Comparison of ENCODE assay signal across 10 cellular contexts in the genomic region with DNA sequence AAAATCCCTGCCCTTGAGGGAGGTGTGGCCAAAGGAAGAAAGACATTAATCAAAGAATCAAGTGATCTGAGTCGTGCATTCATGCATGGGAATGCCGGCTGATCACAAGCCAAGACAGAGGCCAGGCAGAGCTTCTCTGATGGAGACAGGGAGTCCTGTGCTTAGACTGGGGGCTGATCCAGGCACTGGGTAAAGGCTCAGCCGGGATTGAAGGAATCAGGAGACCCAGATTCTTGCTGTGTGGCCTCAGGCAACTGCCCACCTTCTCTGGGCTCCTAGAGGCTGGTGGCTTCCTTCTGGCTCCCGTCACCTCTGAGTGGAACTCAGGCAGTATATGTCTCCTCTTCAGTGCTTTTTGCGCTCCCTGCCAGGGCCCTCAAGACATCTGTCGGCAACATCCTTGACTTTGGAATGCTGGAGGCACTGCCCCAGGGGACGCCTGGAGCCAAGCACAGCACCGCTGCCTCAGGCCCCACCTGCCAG. TPM values are rescaled to one million over a fixed set of nuclear protein-coding genes. Genes with fewer than 3 reads are reported as not detected.
A peak's percentile ranks its signal among the peaks of the same experiment; 100 is the strongest.
DNase-seq lines count a peak whose midpoint lies in the region; ATAC-seq and TF ChIP-seq lines count a peak whose summit lies in the region.
"Had no signal": no experiment of that assay in that cellular context is flagged by ENCODE, and none has a peak within 500 bp of the region (broad histone marks: within the 10 kb centered on the region; RNA-seq: fewer than 3 reads in every experiment).

No MANE protein-coding gene starts in this region.

- H2BK120ac ChIP-seq in mesendoderm (ENCODE audit: low read depth, low read length) = no peak overlapping the region

- H3K36me3 ChIP-seq in heart left ventricle (no peaks in the 10 kb centered on the region), ascending aorta (no peaks in the 10 kb centered on the region), mesendoderm (ENCODE audit: control insufficient read depth, insufficient read depth, low read length) (no peaks in the 10 kb centered on the region), transverse colon (no peaks in the 10 kb centered on the region)

- no peak overlapping the region for H4K5ac ChIP-seq in mesendoderm (ENCODE audit: low read length)

- no peak overlapping the region for H3K9ac ChIP-seq in mesendoderm (ENCODE audit: low read length)

- H3K27ac ChIP-seq in heart left ventricle = peak overlapping the region in 11 of 12 donors; percentile 3 to 98 (median 94)
- H3K27ac ChIP-seq in ascending aorta = peak overlapping the region; percentile 21 to 50
- H3K27ac ChIP-seq in mesendoderm (ENCODE audit: low read depth, low read length) = no peak overlapping the region
- peak overlapping the region; percentile 63 to 98 (median 83) for H3K27ac ChIP-seq in transverse colon

- peak overlapping the region; percentile 11 for H3K56ac ChIP-seq in mesendoderm (ENCODE audit: low read length)

- peaks cover 3% of the 10 kb centered on the region for H3K79me1 ChIP-seq in mesendoderm (ENCODE audit: low read length)

- peaks cover 5 to 97% (median 81%) of the 10 kb centered on the region in 12 donors for H3K4me1 ChIP-seq in heart left ventricle
- H3K4me1 ChIP-seq in ascending aorta = peaks cover 6 to 46% of the 10 kb centered on the region in 2 donors
- peaks cover 15% of the 10 kb centered on the region for H3K4me1 ChIP-seq in mesendoderm (ENCODE audit: control insufficient read depth, low read depth, low read length)
- H3K4me1 ChIP-seq in transverse colon = peaks cover 30 to 80% (median 66%) of the 10 kb centered on the region in 4 donors

- ATAC-seq in heart left ventricle (no peak), left cardiac atrium (no peak), GM18519 (IDR thresholded peaks at IDR 0.05; ENCODE audit: low FRiP score, unreplicated experiment) (no peak), GM19467 (IDR thresholded peaks at IDR 0.05; ENCODE audit: unreplicated experiment) (no peak), HG03045 (IDR thresholded peaks at IDR 0.05; ENCODE audit: unreplicated experiment) (no peak)

- H3K4ac ChIP-seq in mesendoderm (ENCODE audit: low read depth, low read length) = no peak overlapping the region

- TF ChIP-seq CTCF in heart left ventricle (IDR thresholded peaks at IDR 0.05) (no peak), ascending aorta (IDR thresholded peaks at IDR 0.05) (no peak), transverse colon (IDR thresholded peaks at IDR 0.05) (no peak)

- no peak overlapping the region for H2AK5ac ChIP-seq in mesendoderm (ENCODE audit: low read length)

- H3K18ac ChIP-seq in mesendoderm (ENCODE audit: low read length) = no peak overlapping the region

- TF ChIP-seq EP300 in transverse colon (IDR thresholded peaks at IDR 0.05; ENCODE audit: low read depth) = no peak

- no peak overlapping the region for H4K8ac ChIP-seq in mesendoderm (ENCODE audit: low read depth, low read length)

- H3K27me3 ChIP-seq in heart left ventricle = no peaks in the 10 kb centered on the region
- H3K27me3 ChIP-seq in ascending aorta = no peaks in the 10 kb centered on the region
- peaks cover 34% of the 10 kb centered on the region for H3K27me3 ChIP-seq in mesendoderm (ENCODE audit: insufficient read depth, low read length, poor library complexity)
- no peaks in the 10 kb centered on the region for H3K27me3 ChIP-seq in transverse colon

- no peak for TF ChIP-seq POLR2A in heart left ventricle (IDR thresholded peaks at IDR 0.05)
- TF ChIP-seq POLR2A in transverse colon (IDR thresholded peaks at IDR 0.05) = no peak

- no peaks in the 10 kb centered on the region for H3K9me3 ChIP-seq in heart left ventricle
- no peaks in the 10 kb centered on the region for H3K9me3 ChIP-seq in ascending aorta
- no peaks in the 10 kb centered on the region for H3K9me3 ChIP-seq in transverse colon

- H3K4me2 ChIP-seq in mesendoderm (ENCODE audit: low read length) = no peak overlapping the region

- intact Hi-C loops in heart left ventricle (cut with DNase I) = loop anchor here in 2 of 10 donors (5.0 kb wide), 2 partner anchors 38 to 83 kb away; no protein-coding TSS in a partner anchor
- intact Hi-C loops in left cardiac atrium (cut with DNase I) = loop anchor here in 1 of 2 donors (10.0 kb wide), 1 partner anchor 46 kb away; no protein-coding TSS in a partner anchor
- intact Hi-C loops in ascending aorta (cut with DNase I) = loop anchor here (10.0 kb wide), 1 partner anchor 486 kb away; the partner anchor contains the start of gene ALKBH5
- intact Hi-C loops in transverse colon (cut with DNase I; ENCODE audit: low total_unique reads) = no loop called here

- H3K4me3 ChIP-seq in heart left ventricle (no peak overlapping the region), ascending aorta (no peak overlapping the region), mesendoderm (ENCODE audit: low read length) (no peak overlapping the region), transverse colon (no peak overlapping the region)

- no peaks in the 10 kb centered on the region for H3K79me2 ChIP-seq in mesendoderm (ENCODE audit: control insufficient read depth, insufficient read depth, low read length)

- no peak for DNase-seq in heart left ventricle
- DNase-seq in left cardiac atrium = no peak
- DNase-seq in ascending aorta (ENCODE audit: low spot score in 2 of 2) = no peak
- no peak for DNase-seq in mesendoderm
- no peak for DNase-seq in transverse colon
- DNase-seq: activated effector memory CD4-positive, alpha-beta T cell treated with Interleukin-2 at 50 U/mL for 16 hours; MV-4-11 had no signal

- H2BK15ac ChIP-seq in mesendoderm (replicated peaks; ENCODE audit: low read depth) = no peak overlapping the region

- in situ Hi-C loops in transverse colon (cut with MboI; ENCODE audit: low pct_ligation_motif_present in 1 of 4, low pct_unique_long_range_greater_than_20kb in 1 of 4, low sequenced_read_pairs in 3 of 4) = loop anchor here (25.0 kb wide), 4 partner anchors 88 to 338 kb away; partner anchors contain the start of genes ATPAF2 (in 1 of the 4) and GID4 (in 1 of the 4)

- no peak overlapping the region for H2BK5ac ChIP-seq in mesendoderm (ENCODE audit: low read length)

- WGBS in heart left ventricle, 4 donors = 42 to 49% (median 45%) methylated on average over 8 of the region's 8 CpGs
- WGBS in mesendoderm (ENCODE audit: extremely low coverage, insufficient coverage, low lambda C conversion rate) = no CpG with 5 or more reads among the region's 8 CpGs
- 66 to 80% methylated on average over 1 to 8 of the region's 8 CpGs for WGBS in transverse colon (ENCODE audit: low coverage in 1 of 2), 2 donors

- no peak overlapping the region for H3K23ac ChIP-seq in mesendoderm (ENCODE audit: low read length)

RNA-seq across cellular contexts. Expression of gene RAI1, which starts 17.7 kb away (rescaled TPM):
- total RNA-seq in heart left ventricle = 10 to 100 TPM; 15.1 to 37.2 (median 20.8) TPM
- 10 to 100 TPM; 17.2 to 23.0 TPM for polyA plus RNA-seq in heart left ventricle
- 10 to 100 TPM; 22.4 to 32.3 TPM for total RNA-seq in left cardiac atrium
- 24.7 TPM for total RNA-seq in ascending aorta
- polyA plus RNA-seq in mesendoderm (2013, experiment 1 of 2) = 0.60 TPM
- polyA plus RNA-seq in mesendoderm (2013, experiment 2 of 2) = 0.69 TPM
- total RNA-seq in transverse colon = 100 to 1,000 TPM in 1 of 4 donors, 10 to 100 TPM in 3; 14.1 to 163 (median 34.6) TPM
